In genomic region chr5:144060598-144060997, GRCh38 we compare ENCODE assay signal across 28 cellular contexts.
A peak's percentile ranks its signal among the peaks of the same experiment; 100 is the strongest.
DNase-seq lines count a peak whose midpoint lies in the region; ATAC-seq and TF ChIP-seq lines count a peak whose summit lies in the region.
"Had no signal": no experiment of that assay in that cellular context is flagged by ENCODE, and none has a peak within 500 bp of the region (broad histone marks: within the 10 kb centered on the region; RNA-seq: fewer than 3 reads in every experiment).

No MANE protein-coding gene starts in this region.

- H3F3A ChIP-seq in PC-9 (ENCODE audit: insufficient read depth, low read depth) = no peaks in the 10 kb centered on the region

- H3K4me3 ChIP-seq in epithelial cell of esophagus (ENCODE audit: low read length) (no peak overlapping the region), PC-9 (no peak overlapping the region)
- H3K4me3 ChIP-seq: neural progenitor cell, spleen, upper lobe of right lung had no signal

- H3K4me2 ChIP-seq in PC-9 = no peak overlapping the region
- H3K4me2 ChIP-seq: neural progenitor cell had no signal

- peaks cover 47% of the 10 kb centered on the region for H3K36me3 Mint-ChIP-seq in HFFc6 (ENCODE audit: low read depth)
- no peaks in the 10 kb centered on the region for H3K36me3 Mint-ChIP-seq in stimulated activated effector memory CD8-positive, alpha-beta T cell treated with anti-CD3 and anti-CD28 coated beads, Interleukin-12 subunit alpha, Interleukin-12 subunit beta, amount 100 ng/mL, for 72 hours
- H3K36me3 Mint-ChIP-seq: activated naive CD8-positive, alpha-beta T cell treated with anti-CD3 and anti-CD28 coated beads for 36 hours; CD14-positive monocyte; neural progenitor cell had no signal

- H3K9me3 Mint-ChIP-seq in HFFc6 = peaks cover 32% of the 10 kb centered on the region
- H3K9me3 Mint-ChIP-seq in stimulated activated effector memory CD8-positive, alpha-beta T cell treated with anti-CD3 and anti-CD28 coated beads, Interleukin-12 subunit alpha, Interleukin-12 subunit beta, amount 100 ng/mL, for 72 hours = peaks cover 2% of the 10 kb centered on the region

- H2AFZ ChIP-seq in PC-9 = no peak overlapping the region
- H2AFZ ChIP-seq: neural progenitor cell, parathyroid adenoma had no signal

- H3K9me2 ChIP-seq in PC-9 (ENCODE audit: insufficient read depth) = no peaks in the 10 kb centered on the region

- peaks cover 37% of the 10 kb centered on the region for H3K4me1 Mint-ChIP-seq in HFFc6 (ENCODE audit: low read depth)
- no peaks in the 10 kb centered on the region for H3K4me1 Mint-ChIP-seq in stimulated activated effector memory CD8-positive, alpha-beta T cell treated with anti-CD3 and anti-CD28 coated beads, Interleukin-12 subunit alpha, Interleukin-12 subunit beta, amount 100 ng/mL, for 72 hours
- H3K4me1 Mint-ChIP-seq: activated naive CD8-positive, alpha-beta T cell treated with anti-CD3 and anti-CD28 coated beads for 36 hours; CD14-positive monocyte; central memory CD8-positive, alpha-beta T cell; neural progenitor cell had no signal

- no peaks in the 10 kb centered on the region for H3K4me1 ChIP-seq in PC-9 (replicated peaks; ENCODE audit: insufficient read depth)
- H3K4me1 ChIP-seq: neural progenitor cell, parathyroid adenoma, spleen, upper lobe of right lung had no signal

- no peaks in the 10 kb centered on the region for H3K79me2 ChIP-seq in PC-9 (ENCODE audit: low read depth)
- H3K79me2 ChIP-seq: parathyroid adenoma had no signal

- TF ChIP-seq CTCF in HFFc6 (IDR thresholded peaks at IDR 0.05) = no peak
- no peak for TF ChIP-seq CTCF in epithelial cell of esophagus (IDR thresholded peaks at IDR 0.05; ENCODE audit: insufficient read depth, low read depth, low read length, missing control alignments)
- TF ChIP-seq CTCF in PC-9 (conservative IDR thresholded peaks at IDR 0.05) = no peak

- ATAC-seq in stimulated activated effector memory CD8-positive, alpha-beta T cell treated with anti-CD3 and anti-CD28 coated beads, Interleukin-12 subunit alpha, Interleukin-12 subunit beta, amount 100 ng/mL, for 72 hours = peak; percentile 67
- ATAC-seq in Right ventricle myocardium superior (ENCODE audit: poor library complexity) = no peak
- ATAC-seq: activated CD8-positive, alpha-beta T cell treated with anti-CD3 and anti-CD28 coated beads for 36 hours; HepG2; Panc1; right cardiac atrium; upper lobe of right lung had no signal

- H3K9me3 ChIP-seq in PC-9 (ENCODE audit: insufficient read depth, low read depth) = no peaks in the 10 kb centered on the region
- H3K9me3 ChIP-seq: upper lobe of right lung had no signal

- no peak overlapping the region for H3K27ac ChIP-seq in PC-9
- H3K27ac ChIP-seq: HL-60, neural progenitor cell, parathyroid adenoma, spleen, upper lobe of right lung had no signal

- H3K27me3 ChIP-seq in PC-9 (ENCODE audit: insufficient read depth, low read depth) = no peaks in the 10 kb centered on the region; the same call in 1 of the 2 replicates
- H3K27me3 ChIP-seq: neural progenitor cell, upper lobe of right lung had no signal

- no peaks in the 10 kb centered on the region for H4K20me1 ChIP-seq in PC-9 (ENCODE audit: insufficient read depth)

- DNase-seq in HFFc6 (peak; percentile 38), RKO (ENCODE audit: low spot score) (peak; percentile 26), epithelial cell of esophagus (ENCODE audit: low read depth) (peak; percentile 72), activated gamma-delta T cell treated with Interleukin-2 at 50 U/mL for 16 hours (no peak), PC-9 (no peak), Right ventricle myocardium superior (no peak)
- DNase-seq in stimulated activated effector memory CD8-positive, alpha-beta T cell treated with anti-CD3 and anti-CD28 coated beads, Interleukin-12 subunit alpha, Interleukin-12 subunit beta, amount 100 ng/mL, for 72 hours (ENCODE audit: low spot score in 2 of 2) = no peak
- DNase-seq: activated CD8-positive, alpha-beta T cell treated with anti-CD3 and anti-CD28 coated beads for 36 hours; activated naive CD8-positive, alpha-beta T cell treated with anti-CD3 and anti-CD28 coated beads for 36 hours; aorta; Calu3; DMS79 treated with DMSO at 0.1 percent for 48 hours; head of caudate nucleus; NCI-H1092; NCI-H187 treated with DMSO at 0.1 percent for 48 hours; NCI-H526; right cardiac atrium; spleen; substantia nigra; upper lobe of right lung had no signal

- no peaks in the 10 kb centered on the region for H3K36me3 ChIP-seq in PC-9 (ENCODE audit: low read depth)
- H3K36me3 ChIP-seq: neural progenitor cell, spleen, upper lobe of right lung had no signal

- intact Hi-C loops in PC-9 (cut with micrococcal nuclease; ENCODE audit: unreplicated experiment) (no loop called here), Right ventricle myocardium superior (cut with DNase I) (no loop called here)

- H3K27ac Mint-ChIP-seq in HFFc6 = no peak overlapping the region
- H3K27ac Mint-ChIP-seq in stimulated activated effector memory CD8-positive, alpha-beta T cell treated with anti-CD3 and anti-CD28 coated beads, Interleukin-12 subunit alpha, Interleukin-12 subunit beta, amount 100 ng/mL, for 72 hours = no peak overlapping the region
- H3K27ac Mint-ChIP-seq: activated CD8-positive, alpha-beta T cell treated with anti-CD3 and anti-CD28 coated beads for 36 hours; activated naive CD8-positive, alpha-beta T cell treated with anti-CD3 and anti-CD28 coated beads for 36 hours; activated T-helper 2 cell treated with anti-CD3 and anti-CD28 coated beads, Interferon-gamma antibody, Interleukin-2, Interleukin-4, amounts not matched to agents 10 μg/mL and 5 μg/mL and 100 μg/mL, durations not matched to agents 14 hours and 24 hours and 36 hours; CD14-positive monocyte; neural progenitor cell had no signal

- CTCF ChIA-PET in PC-9 (lab: Charles Lee) = no interaction called here

- no peak overlapping the region for H3K4me3 Mint-ChIP-seq in HFFc6
- H3K4me3 Mint-ChIP-seq in stimulated activated effector memory CD8-positive, alpha-beta T cell treated with anti-CD3 and anti-CD28 coated beads, Interleukin-12 subunit alpha, Interleukin-12 subunit beta, amount 100 ng/mL, for 72 hours = no peak overlapping the region
- H3K4me3 Mint-ChIP-seq: activated CD8-positive, alpha-beta T cell treated with anti-CD3 and anti-CD28 coated beads for 36 hours; activated naive CD8-positive, alpha-beta T cell treated with anti-CD3 and anti-CD28 coated beads for 36 hours; CD14-positive monocyte; central memory CD8-positive, alpha-beta T cell; neural progenitor cell had no signal

- BruUV-seq in PC-9 (replicated peaks; lab: Mats Ljungman, UMichigan) = no TSS peak

- H3K27me3 Mint-ChIP-seq in HFFc6 (ENCODE audit: insufficient read depth) = 0 out of 2 replicates have a peak, but pooled peaks cover 2% of the 10 kb centered on the region
- H3K27me3 Mint-ChIP-seq: activated CD8-positive, alpha-beta T cell treated with anti-CD3 and anti-CD28 coated beads for 36 hours had no signal

- POLR2A ChIA-PET in PC-9 (lab: Charles Lee; ENCODE audit: unreplicated experiment) = no interaction called here

Comparison
In these comparisons a context has a peak if more than half of its experiments do, and no peak if none do; other contexts are left out.
1. DNase-seq: peak in HFFc6 (single experiment), RKO (single experiment) and epithelial cell of esophagus (single experiment); none in stimulated activated effector memory CD8-positive, alpha-beta T cell treated with anti-CD3 and anti-CD28 coated beads, Interleukin-12 subunit alpha, Interleukin-12 subunit beta, amount 100 ng/mL, for 72 hours (0 of 2), activated gamma-delta T cell treated with Interleukin-2 at 50 U/mL for 16 hours (single experiment), PC-9 (0 of 2) and Right ventricle myocardium superior (single experiment).